In the genomic region with DNA sequence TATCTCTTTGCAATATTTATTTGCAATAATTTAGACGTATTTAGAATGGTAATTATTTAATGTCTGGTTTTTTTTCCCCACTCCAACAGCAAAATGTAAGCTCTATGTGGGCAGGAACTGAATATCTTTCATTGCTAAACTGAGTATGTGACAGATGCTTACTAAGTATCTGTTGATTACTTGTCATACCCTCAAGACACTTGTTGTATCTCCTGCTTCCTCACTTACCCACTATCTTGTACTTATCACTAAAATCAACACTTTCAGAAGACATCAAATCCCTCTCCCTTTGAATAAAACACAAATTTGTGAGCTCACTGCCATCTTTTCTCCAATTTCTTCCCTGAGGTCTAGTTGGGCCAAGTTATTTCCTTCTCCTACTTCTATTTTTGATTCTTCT, we compare ENCODE assay signal across 1 cellular context.
TF ChIP-seq lines count a peak whose summit lies in the region.

No MANE protein-coding gene starts in this region.

TF ChIP-seq in K562, 482 proteins besides CTCF, POLR2A, EP300 and RAD21:
- TF ChIP-seq MGA (IDR thresholded peaks at IDR 0.05) = no peak
- 0 out of 2 replicates have a peak, but pooled peaks have one; percentile 25 for TF ChIP-seq ZNF316 (IDR thresholded peaks at IDR 0.05)
